In the genomic region with DNA sequence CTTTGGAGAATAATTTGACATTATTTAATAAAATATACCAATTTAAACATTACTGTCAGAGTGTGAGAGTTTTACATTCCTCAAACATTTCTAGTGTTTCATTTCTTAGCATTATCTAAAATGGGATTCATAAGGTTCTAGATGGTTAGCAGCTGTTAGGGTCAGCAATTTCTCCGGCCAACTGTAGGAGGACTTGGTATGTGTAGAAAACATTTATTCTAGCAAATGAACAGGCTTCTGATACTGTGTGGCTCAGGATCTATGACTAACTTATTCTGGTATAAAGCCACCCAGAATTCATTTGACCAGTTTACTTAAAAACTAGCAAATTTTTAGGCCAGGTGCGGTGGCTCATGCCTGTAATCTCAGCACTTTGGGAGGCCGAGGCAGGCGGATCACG, we compare ENCODE assay signal across 24 cellular contexts.
"Had no signal": no experiment of that assay in that cellular context is flagged by ENCODE, and none has a peak within 500 bp of the region (broad histone marks: within the 10 kb centered on the region; RNA-seq: fewer than 3 reads in every experiment).

No MANE protein-coding gene starts in this region.

- FAIRE-seq: bronchial epithelial cell, endothelial cell of umbilical vein, frontal cortex, islet of Langerhans had no signal

- ATAC-seq: activated CD8-positive, alpha-beta T cell treated with anti-CD3 and anti-CD28 coated beads for 36 hours; activated naive CD8-positive, alpha-beta T cell treated with anti-CD3 and anti-CD28 coated beads, Interleukin-2, amount 50 U/mL, for 24 hours; naive thymus-derived CD8-positive, alpha-beta T cell; right lobe of liver; stimulated activated effector memory CD8-positive, alpha-beta T cell treated with anti-CD3 and anti-CD28 coated beads, Interleukin-12 subunit alpha, Interleukin-12 subunit beta, amount 100 ng/mL, for 72 hours; stimulated activated naive CD8-positive, alpha-beta T cell treated with anti-CD3 and anti-CD28 coated beads, Interleukin-15, amount 100 ng/mL, for 72 hours had no signal

- H3K9me3 Mint-ChIP-seq: activated B cell treated with CpG ODN at 0.5 μM for 24 hours; activated CD8-positive, alpha-beta T cell treated with anti-CD3 and anti-CD28 coated beads for 36 hours; activated naive CD4-positive, alpha-beta T cell treated with anti-CD3 and anti-CD28 coated beads, Interleukin-2, amount 50 U/mL, for 24 hours; activated naive CD8-positive, alpha-beta T cell treated with anti-CD3 and anti-CD28 coated beads, Interleukin-2, amount 50 U/mL, for 24 hours; activated T-helper 2 cell treated with anti-CD3 and anti-CD28 coated beads, Interferon-gamma antibody, Interleukin-2, Interleukin-4, amounts not matched to agents 10 μg/mL and 5 μg/mL and 100 μg/mL, durations not matched to agents 14 hours and 24 hours and 36 hours; stimulated activated effector memory CD8-positive, alpha-beta T cell treated with anti-CD3 and anti-CD28 coated beads, Interleukin-12 subunit alpha, Interleukin-12 subunit beta, amount 100 ng/mL, for 72 hours; stimulated activated naive CD8-positive, alpha-beta T cell treated with anti-CD3 and anti-CD28 coated beads, Interleukin-15, amount 100 ng/mL, for 72 hours; type B pancreatic cell had no signal

- H3K36me3 Mint-ChIP-seq: naive thymus-derived CD8-positive, alpha-beta T cell; stimulated activated effector memory CD8-positive, alpha-beta T cell treated with anti-CD3 and anti-CD28 coated beads, Interleukin-12 subunit alpha, Interleukin-12 subunit beta, amount 100 ng/mL, for 72 hours; type B pancreatic cell had no signal

- H3K36me3 ChIP-seq: right lobe of liver, uterus had no signal

- H3K27ac ChIP-seq: right lobe of liver, skin epidermis, uterus had no signal

- DNase-seq: activated B cell treated with CpG ODN at 0.5 μM for 24 hours; activated CD4-positive, alpha-beta T cell treated with anti-CD3 and anti-CD28 coated beads, Interleukin-2, amount 50 U/mL, for 1 hour; activated CD8-positive, alpha-beta T cell treated with anti-CD3 and anti-CD28 coated beads for 36 hours; activated naive CD8-positive, alpha-beta T cell treated with anti-CD3 and anti-CD28 coated beads, Interleukin-2, amount 50 U/mL, for 24 hours; activated T-cell treated with anti-CD3 and anti-CD28 coated beads, Interleukin-2, amount 50 U/mL, for 48 hours; glutamatergic neuron; midbrain; naive thymus-derived CD8-positive, alpha-beta T cell; posterior cingulate gyrus; right lobe of liver; stimulated activated CD4-positive, alpha-beta T cell treated with anti-CD3 and anti-CD28 coated beads, Interleukin-4, amount 100 ng/mL, for 24 hours; stimulated activated naive CD8-positive, alpha-beta T cell treated with anti-CD3 and anti-CD28 coated beads, Interleukin-15, amount 100 ng/mL, for 72 hours; substantia nigra; T-helper 2 cell; uterus had no signal

- H3K27me3 ChIP-seq: right lobe of liver, uterus had no signal

- H3K27ac Mint-ChIP-seq: activated B cell treated with CpG ODN at 0.5 μM for 24 hours; activated CD8-positive, alpha-beta T cell treated with anti-CD3 and anti-CD28 coated beads for 36 hours; activated naive CD4-positive, alpha-beta T cell treated with anti-CD3 and anti-CD28 coated beads, Interleukin-2, amount 50 U/mL, for 24 hours; activated naive CD8-positive, alpha-beta T cell treated with anti-CD3 and anti-CD28 coated beads, Interleukin-2, amount 50 U/mL, for 24 hours; activated T-helper 2 cell treated with anti-CD3 and anti-CD28 coated beads, Interferon-gamma antibody, Interleukin-2, Interleukin-4, amounts not matched to agents 10 μg/mL and 5 μg/mL and 100 μg/mL, durations not matched to agents 14 hours and 24 hours and 36 hours; stimulated activated effector memory CD8-positive, alpha-beta T cell treated with anti-CD3 and anti-CD28 coated beads, Interleukin-12 subunit alpha, Interleukin-12 subunit beta, amount 100 ng/mL, for 72 hours; stimulated activated naive CD8-positive, alpha-beta T cell treated with anti-CD3 and anti-CD28 coated beads, Interleukin-15, amount 100 ng/mL, for 72 hours; type B pancreatic cell had no signal

- H3K4me3 Mint-ChIP-seq: activated B cell treated with CpG ODN at 0.5 μM for 24 hours; activated CD8-positive, alpha-beta T cell treated with anti-CD3 and anti-CD28 coated beads for 36 hours; activated naive CD4-positive, alpha-beta T cell treated with anti-CD3 and anti-CD28 coated beads, Interleukin-2, amount 50 U/mL, for 24 hours; activated naive CD8-positive, alpha-beta T cell treated with anti-CD3 and anti-CD28 coated beads, Interleukin-2, amount 50 U/mL, for 24 hours; naive thymus-derived CD8-positive, alpha-beta T cell; stimulated activated effector memory CD8-positive, alpha-beta T cell treated with anti-CD3 and anti-CD28 coated beads, Interleukin-12 subunit alpha, Interleukin-12 subunit beta, amount 100 ng/mL, for 72 hours; stimulated activated naive CD8-positive, alpha-beta T cell treated with anti-CD3 and anti-CD28 coated beads, Interleukin-15, amount 100 ng/mL, for 72 hours; type B pancreatic cell had no signal

- H3K4me3 ChIP-seq: right lobe of liver, skin epidermis, uterus had no signal

- H3K9me3 ChIP-seq: right lobe of liver, uterus had no signal

- H3K27me3 Mint-ChIP-seq: activated B cell treated with CpG ODN at 0.5 μM for 24 hours; activated CD8-positive, alpha-beta T cell treated with anti-CD3 and anti-CD28 coated beads for 36 hours; activated naive CD4-positive, alpha-beta T cell treated with anti-CD3 and anti-CD28 coated beads, Interleukin-2, amount 50 U/mL, for 24 hours; activated naive CD8-positive, alpha-beta T cell treated with anti-CD3 and anti-CD28 coated beads, Interleukin-2, amount 50 U/mL, for 24 hours; naive thymus-derived CD8-positive, alpha-beta T cell; stimulated activated naive CD8-positive, alpha-beta T cell treated with anti-CD3 and anti-CD28 coated beads, Interleukin-15, amount 100 ng/mL, for 72 hours; type B pancreatic cell had no signal
